Comparison of ENCODE assay signal across 8 cellular contexts in the genomic region with DNA sequence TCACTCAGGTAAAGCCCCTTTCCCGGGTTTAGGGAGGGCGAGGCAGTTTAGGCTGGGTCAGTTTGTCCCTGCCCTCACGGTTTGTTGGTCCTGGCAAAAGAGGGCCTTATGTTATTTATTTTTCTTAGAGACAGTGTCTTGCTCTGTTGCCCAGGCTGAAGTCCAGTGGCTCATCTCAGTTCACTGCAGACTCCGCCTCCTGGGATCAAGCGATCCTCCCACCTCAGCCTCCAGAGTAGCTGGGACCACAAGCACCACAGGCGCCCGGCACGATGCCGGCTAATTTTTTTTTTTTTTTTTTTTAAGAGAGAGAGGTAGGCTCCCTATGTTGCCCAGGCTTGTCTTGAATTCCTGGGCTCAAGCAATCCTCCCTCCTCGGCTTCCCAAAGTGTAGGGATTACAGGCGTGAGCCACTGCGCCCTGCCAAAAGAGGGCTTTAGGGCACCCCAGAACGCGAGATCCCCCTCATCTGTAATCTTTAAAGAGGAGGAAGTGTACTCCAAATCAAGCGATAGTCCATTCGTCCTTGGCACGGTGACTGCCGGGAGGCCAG. TPM values are rescaled to one million over a fixed set of nuclear protein-coding genes. Genes with fewer than 3 reads are reported as not detected.
DNase-seq lines count a peak whose midpoint lies in the region; ATAC-seq, FAIRE-seq and TF ChIP-seq lines count a peak whose summit lies in the region.

No MANE protein-coding gene starts in this region.

- no peak for TF ChIP-seq POLR2A in tibial nerve (IDR thresholded peaks at IDR 0.05)

- ATAC-seq in GM18907 (IDR thresholded peaks at IDR 0.05; ENCODE audit: unreplicated experiment) (peak; percentile 7), HG03432 (IDR thresholded peaks at IDR 0.05; ENCODE audit: unreplicated experiment) (no peak)

- no peaks in the 10 kb centered on the region for H3K27me3 ChIP-seq in KMS-11 (ENCODE audit: insufficient read depth, low read depth)
- H3K27me3 ChIP-seq in liver (ENCODE audit: control insufficient read depth in 4 of 4, insufficient read depth in 4 of 4, low read length in 3 of 4): no peaks in the 10 kb centered on the region
- no peaks in the 10 kb centered on the region for H3K27me3 ChIP-seq in tibial nerve

- POLR2A ChIA-PET in MCF 10A (lab: Yijun Ruan, JAX): interaction anchor here (1.1 to 6.1 kb wide), 10 partner anchors 8 to 356 kb away, joined by 3 to 77 read pairs (median 12); a partner anchor contains a TSS

- TSS peak; percentile 74 for BruUV-seq in MCF 10A (replicated peaks; lab: Mats Ljungman, UMichigan)

- no peaks in the 10 kb centered on the region for H3K27me3 Mint-ChIP-seq in MCF 10A (ENCODE audit: insufficient read depth, unreplicated experiment)

- no peak for FAIRE-seq in RCC 7860 (lab: Jason Lieb, UNC)

- H3K4me1 Mint-ChIP-seq in MCF 10A (ENCODE audit: insufficient read depth, unreplicated experiment): peaks cover 5% of the 10 kb centered on the region

- peak overlapping the region; percentile 90 for H3K27ac Mint-ChIP-seq in MCF 10A (ENCODE audit: low read depth, unreplicated experiment)

- peak overlapping the region; percentile 61 for H3K27ac ChIP-seq in KMS-11
- peak overlapping the region; percentile 85 to 90 for H3K27ac ChIP-seq in liver (ENCODE audit: low read depth in 1 of 2, low read length in 2 of 2)
- peak overlapping the region; percentile 85 to 92 (median 88) for H3K27ac ChIP-seq in tibial nerve

- peaks cover 19% of the 10 kb centered on the region for H3K36me3 Mint-ChIP-seq in MCF 10A (ENCODE audit: insufficient read depth, unreplicated experiment)

- H2AFZ ChIP-seq in KMS-11 (ENCODE audit: low read depth): peak overlapping the region; percentile 81

- H3K4me3 ChIP-seq in KMS-11 (IDR thresholded peaks at IDR 0.05; ENCODE audit: insufficient read depth, low read depth, low read length): peak overlapping the region; percentile 43
- peak overlapping the region; percentile 80 to 98 (median 89) for H3K4me3 ChIP-seq in liver (ENCODE audit: low read depth in 1 of 3, low read length in 3 of 3)
- peak overlapping the region; percentile 57 to 88 (median 72) for H3K4me3 ChIP-seq in tibial nerve

- intact Hi-C loops in MCF 10A (cut with micrococcal nuclease): loop anchor here (1.0 to 5.0 kb wide), 2 partner anchors 144 to 230 kb away; a partner anchor contains a TSS

- no peaks in the 10 kb centered on the region for H4K20me1 ChIP-seq in KMS-11 (ENCODE audit: insufficient read depth)

- TF ChIP-seq EP300 in tibial nerve (IDR thresholded peaks at IDR 0.05): no peak

- H3K36me3 ChIP-seq in KMS-11 (ENCODE audit: insufficient read depth): no peaks in the 10 kb centered on the region
- H3K36me3 ChIP-seq in liver (ENCODE audit: control insufficient read depth in 4 of 4, insufficient read depth in 3 of 4, low read depth in 1 of 4, low read length in 3 of 4): peaks cover 0 to 22% (median 17%) of the 10 kb centered on the region in 4 donors
- peaks cover 0 to 25% (median 0%) of the 10 kb centered on the region in 3 donors for H3K36me3 ChIP-seq in tibial nerve

- TF ChIP-seq CTCF in KMS-11 (conservative IDR thresholded peaks at IDR 0.05; ENCODE audit: low read depth, low read length) (no peak), MCF 10A (IDR thresholded peaks at IDR 0.05; ENCODE audit: unreplicated experiment) (no peak), liver (IDR thresholded peaks at IDR 0.05; ENCODE audit: low read depth, low read length, missing input control) (no peak), tibial nerve (IDR thresholded peaks at IDR 0.05) (no peak)

- H3K79me2 ChIP-seq in KMS-11 (ENCODE audit: insufficient read depth, low read depth): peaks cover 15% of the 10 kb centered on the region

- H3K4me2 ChIP-seq in KMS-11: peak overlapping the region; percentile 40

- CTCF ChIA-PET in MCF 10A (lab: Yijun Ruan, JAX): interaction anchor here (0.8 kb wide), 1 partner anchor 191 kb away, joined by 4 read pairs; no protein-coding TSS in a partner anchor

- DNase-seq in MCF 10A (ENCODE audit: unreplicated experiment) (peak; percentile 15), tibial nerve (ENCODE audit: low spot score in 2 of 2) (no peak), mucosa of gallbladder (ENCODE audit: low spot score) (no peak), RCC 7860 (ENCODE audit: low spot score) (no peak)

- no peak for TF ChIP-seq RAD21 in liver (IDR thresholded peaks at IDR 0.05)

- H3K4me1 ChIP-seq in KMS-11 (ENCODE audit: low read depth, poor library complexity, severe bottlenecking) (peaks cover 13% of the 10 kb centered on the region), liver (ENCODE audit: control insufficient read depth in 4 of 4, insufficient read depth in 4 of 4, low read length in 3 of 4) (peaks cover 4 to 16% (median 7%) of the 10 kb centered on the region in 4 donors), tibial nerve (peaks cover 0 to 26% (median 3%) of the 10 kb centered on the region in 4 donors)

- 29% methylated on average over 18 of the region's 18 CpGs for WGBS in liver
- 32 to 33% methylated on average over 16 to 18 of the region's 18 CpGs for WGBS in tibial nerve, 2 donors

- no peaks in the 10 kb centered on the region for H3K9me3 ChIP-seq in liver (ENCODE audit: control insufficient read depth in 4 of 4, low read length in 3 of 4)
- no peaks in the 10 kb centered on the region for H3K9me3 ChIP-seq in tibial nerve

- H3K4me3 Mint-ChIP-seq in MCF 10A (ENCODE audit: unreplicated experiment): peak overlapping the region; percentile 89

- H3K9ac ChIP-seq in KMS-11 (peak overlapping the region; percentile 73; the same call in 1 of the 2 replicates), liver (ENCODE audit: low read depth in 1 of 2, low read length in 2 of 2) (peak overlapping the region; percentile 67 to 85)

- H3K9me3 Mint-ChIP-seq in MCF 10A (ENCODE audit: unreplicated experiment): peaks cover 8% of the 10 kb centered on the region

TF ChIP-seq in liver, 16 proteins besides CTCF, POLR2A, EP300 and RAD21:
- TF ChIP-seq HNF4A (conservative IDR thresholded peaks at IDR 0.05) (peak in 1 of 2 donors; percentile 9), FOXA2 (IDR thresholded peaks at IDR 0.05) (no peak)

RNA-seq across cellular contexts. Expression of a gene that starts 0.6 kb away (rescaled TPM):
- total RNA-seq in MCF 10A (2022): 26.9 and 28.1 TPM in 2 replicates
- 10 to 100 TPM in 1 of 2 donors, 1 to 10 TPM in 1; 6.1 to 10.4 TPM for total RNA-seq in liver
- 1 to 10 TPM; 3.6 to 4.2 TPM for polyA plus RNA-seq in liver
- total RNA-seq in tibial nerve: 10 to 100 TPM; 11.6 to 14.9 (median 14.2) TPM
- 10.4 TPM for total RNA-seq in mucosa of gallbladder
